8 cellular contexts compared by ENCODE assay signal in the genomic region with DNA sequence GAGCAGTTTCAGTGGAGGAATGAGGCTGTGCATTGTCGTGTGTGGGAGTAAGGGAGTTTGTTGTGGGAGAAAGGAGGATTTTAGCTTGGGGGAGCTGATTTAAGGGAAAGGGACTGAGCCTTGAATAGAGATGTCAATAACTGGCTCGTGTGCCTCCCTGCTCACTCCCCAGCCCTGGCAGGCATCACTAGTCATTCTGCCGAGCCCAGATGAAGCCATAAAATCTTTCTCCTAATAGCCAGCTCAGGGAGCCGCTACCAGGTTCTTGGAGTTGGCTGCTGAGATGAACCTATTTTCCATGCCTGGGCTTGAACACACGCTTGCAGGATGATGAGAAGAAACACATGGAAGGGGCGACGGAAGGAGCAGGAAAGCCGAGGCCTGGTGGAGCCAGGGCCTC.
"Had no signal": no experiment of that assay in that cellular context is flagged by ENCODE, and none has a peak within 500 bp of the region (broad histone marks: within the 10 kb centered on the region; RNA-seq: fewer than 3 reads in every experiment).

No MANE protein-coding gene starts in this region.

- H3K36me3 Mint-ChIP-seq: IgD-negative memory B cell had no signal

- H3K27ac ChIP-seq: HL-60 had no signal

- H3K4me2 ChIP-seq: GM23338 had no signal

- H2AFZ ChIP-seq: GM23338 had no signal

- DNase-seq: H7, KG1 had no signal

- H3K9me3 ChIP-seq: HAP-1 had no signal

- H3K27ac Mint-ChIP-seq: GM23338, IgD-negative memory B cell had no signal

- H3K36me3 ChIP-seq: HAP-1 had no signal

- H3K4me3 Mint-ChIP-seq: GM23338, IgD-negative memory B cell had no signal

- ATAC-seq: GM23338, HCT116, HepG2 had no signal

- FAIRE-seq: HepG2 had no signal

- H3K4me1 ChIP-seq: HAP-1 had no signal

- H3K4me3 ChIP-seq: GM23338, HAP-1 had no signal
